ENCODE assay signal across 14 cellular contexts in the genomic region with DNA sequence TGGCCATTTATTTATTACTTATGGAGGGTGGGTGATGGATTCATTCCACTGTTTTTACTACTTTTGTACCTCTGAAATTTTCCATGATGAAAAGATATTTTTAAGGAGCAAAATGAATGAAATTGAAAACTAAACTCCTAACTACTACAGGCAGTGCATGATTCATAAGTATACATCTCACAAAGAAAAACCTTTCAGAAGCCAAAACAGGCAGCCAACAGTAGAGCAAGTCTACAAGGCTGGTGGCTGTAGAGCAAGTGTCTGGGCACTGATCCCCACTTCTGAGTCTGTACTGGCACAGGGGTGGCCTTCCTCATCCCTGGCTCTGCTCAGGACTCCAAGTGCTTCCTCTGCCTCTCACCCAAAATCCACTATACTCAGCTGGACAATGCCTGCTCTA.
DNase-seq lines count a peak whose midpoint lies in the region; ATAC-seq and TF ChIP-seq lines count a peak whose summit lies in the region.
"Had no signal": no experiment of that assay in that cellular context is flagged by ENCODE, and none has a peak within 500 bp of the region (broad histone marks: within the 10 kb centered on the region; RNA-seq: fewer than 3 reads in every experiment).

No MANE protein-coding gene starts in this region.

- no peak overlapping the region for H3K14ac ChIP-seq in IMR-90 (replicated peaks; ENCODE audit: low read depth, low read length)

- H3K18ac ChIP-seq in IMR-90 (ENCODE audit: low read depth, low read length): no peak overlapping the region

- H3K27me3 Mint-ChIP-seq in activated T-cell treated with anti-CD3 and anti-CD28 coated beads, Interleukin-2, amount 50 U/mL, for 24 hours: no peaks in the 10 kb centered on the region
- H3K27me3 Mint-ChIP-seq in activated T-helper 17 cell treated with anti-CD3 and anti-CD28 coated beads, Interleukin-2, amount 50 U/mL, for 72 hours: peaks cover 2% of the 10 kb centered on the region

- no peak overlapping the region for H2BK120ac ChIP-seq in IMR-90 (ENCODE audit: low read depth, low read length)

- no peak overlapping the region for H3K9ac ChIP-seq in IMR-90 (ENCODE audit: low read depth, low read length)

- no peak overlapping the region for H4K8ac ChIP-seq in IMR-90 (ENCODE audit: low read depth in 2 of 2, low read length in 2 of 2)

- BruUV-seq in IMR-90 (replicated peaks; lab: Mats Ljungman, UMichigan): no TSS peak

- no peak overlapping the region for H3K23ac ChIP-seq in IMR-90 (ENCODE audit: low read depth, low read length)

- in situ Hi-C loops in IMR-90 (cut with MboI; ENCODE audit: low sequenced_read_pairs): loop anchor here (25.0 kb wide), 2 partner anchors 577 to 727 kb away; a partner anchor contains a TSS

- no peak for TF ChIP-seq POLR2A in IMR-90 (IDR thresholded peaks at IDR 0.05; ENCODE audit: low read depth, low read length)

- CTCF ChIA-PET in IMR-90 (lab: Yijun Ruan, JAX): no interaction called here

- H3K27ac ChIP-seq in IMR-90 (ENCODE audit: insufficient read depth, low read length): no peak overlapping the region

- H3K4me2 ChIP-seq in IMR-90 (ENCODE audit: low read depth, low read length): no peak overlapping the region

- H3K27me3 ChIP-seq in IMR-90 (ENCODE audit: control insufficient read depth, insufficient read depth, low read length): no peaks in the 10 kb centered on the region; the same call in 1 of the 2 replicates

- H3K4ac ChIP-seq in IMR-90 (ENCODE audit: low read depth, low read length): no peak overlapping the region

- intact Hi-C loops in IMR-90 (cut with micrococcal nuclease): no loop called here

- no peaks in the 10 kb centered on the region for H3K79me1 ChIP-seq in IMR-90 (ENCODE audit: low read depth in 1 of 2, low read length in 2 of 2)

- H4K20me1 ChIP-seq in IMR-90 (ENCODE audit: insufficient read depth, low read length): no peaks in the 10 kb centered on the region

- H3K36me3 Mint-ChIP-seq in activated T-cell treated with anti-CD3 and anti-CD28 coated beads, Interleukin-2, amount 50 U/mL, for 24 hours (ENCODE audit: low read depth): no peaks in the 10 kb centered on the region
- no peaks in the 10 kb centered on the region for H3K36me3 Mint-ChIP-seq in activated T-helper 17 cell treated with anti-CD3 and anti-CD28 coated beads, Interleukin-2, amount 50 U/mL, for 72 hours (ENCODE audit: low read depth)

- no peak overlapping the region for H4K5ac ChIP-seq in IMR-90 (ENCODE audit: low read depth, low read length)

- no peak overlapping the region for H3K4me3 Mint-ChIP-seq in activated T-cell treated with anti-CD3 and anti-CD28 coated beads, Interleukin-2, amount 50 U/mL, for 24 hours
- H3K4me3 Mint-ChIP-seq in activated T-helper 17 cell treated with anti-CD3 and anti-CD28 coated beads, Interleukin-2, amount 50 U/mL, for 72 hours: no peak overlapping the region
- H3K4me3 Mint-ChIP-seq: B cell; CD4-positive, alpha-beta T cell; H9 had no signal

- H3K9me3 ChIP-seq in IMR-90 (ENCODE audit: control insufficient read depth, insufficient read depth, low read length): no peaks in the 10 kb centered on the region

- H3K9me1 ChIP-seq in IMR-90 (ENCODE audit: insufficient read depth, low read length): no peaks in the 10 kb centered on the region

- TF ChIP-seq RAD21 in IMR-90 (IDR thresholded peaks at IDR 0.05; ENCODE audit: low read length): no peak

- no peak overlapping the region for H4K91ac ChIP-seq in IMR-90 (ENCODE audit: insufficient read depth, low read depth, low read length)

- H3K9me3 Mint-ChIP-seq in activated T-cell treated with anti-CD3 and anti-CD28 coated beads, Interleukin-2, amount 50 U/mL, for 24 hours: no peaks in the 10 kb centered on the region
- no peaks in the 10 kb centered on the region for H3K9me3 Mint-ChIP-seq in activated T-helper 17 cell treated with anti-CD3 and anti-CD28 coated beads, Interleukin-2, amount 50 U/mL, for 72 hours
- H3K9me3 Mint-ChIP-seq: CD4-positive, alpha-beta T cell had no signal

- no peak for DNase-seq in activated T-cell treated with anti-CD3 and anti-CD28 coated beads, Interleukin-2, amount 50 U/mL, for 24 hours
- no peak for DNase-seq in activated T-cell treated with anti-CD3 and anti-CD28 coated beads, Interleukin-2, amount 50 U/mL, for 1 hour
- DNase-seq in IMR-90 (no peak), medulla oblongata (ENCODE audit: extremely low spot score) (peak; percentile 14), NCI-H1436 treated with DMSO at 0.1 percent for 48 hours (lab: John Stamatoyannopoulos, UW) (no peak)
- DNase-seq: Calu3; CD4-positive, alpha-beta T cell; DMS 273 treated with DMSO at 0.1 percent for 48 hours; GOT3; H9 had no signal

- no peak overlapping the region for H2BK15ac ChIP-seq in IMR-90 (ENCODE audit: low read depth, low read length)

- H3K4me1 ChIP-seq in IMR-90 (ENCODE audit: control insufficient read depth, insufficient read depth, low read length): no peaks in the 10 kb centered on the region

- H2AFZ ChIP-seq in IMR-90 (replicated peaks; ENCODE audit: low read length, poor library complexity): no peak overlapping the region

- no peak overlapping the region for H2BK20ac ChIP-seq in IMR-90 (ENCODE audit: low read depth, low read length)

- ATAC-seq in IMR-90 (ENCODE audit: low read depth): no peak
- ATAC-seq in activated T-helper 17 cell treated with anti-CD3 and anti-CD28 coated beads, Interleukin-2, amount 50 U/mL, for 72 hours (replicated peaks): peak; percentile 76
- no peak for ATAC-seq in GM18517 (IDR thresholded peaks at IDR 0.05; ENCODE audit: unreplicated experiment)
- ATAC-seq: GM12878 had no signal

- peak overlapping the region; percentile 48 for H2AK9ac ChIP-seq in IMR-90 (replicated peaks; ENCODE audit: low read depth, low read length, poor library complexity)

- no peak overlapping the region for H3K56ac ChIP-seq in IMR-90 (ENCODE audit: extremely low read depth, insufficient read depth, low read length)

- POLR2A ChIA-PET in IMR-90 (lab: Charles Lee; ENCODE audit: unreplicated experiment): no interaction called here

- H3K4me1 Mint-ChIP-seq in activated T-cell treated with anti-CD3 and anti-CD28 coated beads, Interleukin-2, amount 50 U/mL, for 24 hours (ENCODE audit: low read depth): peaks cover 23% of the 10 kb centered on the region
- H3K4me1 Mint-ChIP-seq in activated T-helper 17 cell treated with anti-CD3 and anti-CD28 coated beads, Interleukin-2, amount 50 U/mL, for 72 hours: peaks cover 9% of the 10 kb centered on the region

- H3K27ac Mint-ChIP-seq in activated T-cell treated with anti-CD3 and anti-CD28 coated beads, Interleukin-2, amount 50 U/mL, for 24 hours: peak overlapping the region; percentile 58
- H3K27ac Mint-ChIP-seq in activated T-helper 17 cell treated with anti-CD3 and anti-CD28 coated beads, Interleukin-2, amount 50 U/mL, for 72 hours: peak overlapping the region; percentile 76
- H3K27ac Mint-ChIP-seq: B cell; CD4-positive, alpha-beta T cell; H9 had no signal

- no peak for TF ChIP-seq CTCF in IMR-90 (conservative IDR thresholded peaks at IDR 0.05; ENCODE audit: low read depth, low read length)

- H3K36me3 ChIP-seq in IMR-90 (ENCODE audit: control insufficient read depth, insufficient read depth, low read length): no peaks in the 10 kb centered on the region

- dilution Hi-C loops in IMR-90 (cut with HindIII; ENCODE audit: low sequenced_read_pairs, unreplicated experiment): no loop called here

- no peak overlapping the region for H3K4me3 ChIP-seq in IMR-90 (ENCODE audit: insufficient read depth, low read depth, low read length)
- H3K4me3 ChIP-seq: GM12878 had no signal

- no peak overlapping the region for H2AK5ac ChIP-seq in IMR-90 (ENCODE audit: low read depth, low read length)

- H2BK5ac ChIP-seq in IMR-90 (ENCODE audit: low read depth, low read length, poor library complexity, severe bottlenecking): no peak overlapping the region

TF ChIP-seq in IMR-90, 13 proteins besides CTCF, POLR2A, EP300 and RAD21:
- TF ChIP-seq NFE2L2 (IDR thresholded peaks at IDR 0.05; ENCODE audit: low read depth, low read length): no peak
- no peak for TF ChIP-seq RCOR1 (IDR thresholded peaks at IDR 0.05; ENCODE audit: insufficient replicate concordance, low read length)
- no peak for TF ChIP-seq MAZ (IDR thresholded peaks at IDR 0.05; ENCODE audit: borderline replicate concordance, low read depth, low read length)
- TF ChIP-seq FOS (IDR thresholded peaks at IDR 0.05; ENCODE audit: low read depth, low read length): no peak
- no peak for TF ChIP-seq MAFK (IDR thresholded peaks at IDR 0.05; ENCODE audit: low read depth, low read length)
- no peak for TF ChIP-seq RFX5 (IDR thresholded peaks at IDR 0.05; ENCODE audit: low read depth, low read length)
- TF ChIP-seq CHD1 (IDR thresholded peaks at IDR 0.05; ENCODE audit: low read depth, low read length): no peak
- TF ChIP-seq, protein P1, sequence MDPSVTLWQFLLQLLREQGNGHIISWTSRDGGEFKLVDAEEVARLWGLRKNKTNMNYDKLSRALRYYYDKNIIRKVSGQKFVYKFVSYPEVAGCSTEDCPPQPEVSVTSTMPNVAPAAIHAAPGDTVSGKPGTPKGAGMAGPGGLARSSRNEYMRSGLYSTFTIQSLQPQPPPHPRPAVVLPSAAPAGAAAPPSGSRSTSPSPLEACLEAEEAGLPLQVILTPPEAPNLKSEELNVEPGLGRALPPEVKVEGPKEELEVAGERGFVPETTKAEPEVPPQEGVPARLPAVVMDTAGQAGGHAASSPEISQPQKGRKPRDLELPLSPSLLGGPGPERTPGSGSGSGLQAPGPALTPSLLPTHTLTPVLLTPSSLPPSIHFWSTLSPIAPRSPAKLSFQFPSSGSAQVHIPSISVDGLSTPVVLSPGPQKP (IDR thresholded peaks at IDR 0.05; ENCODE audit: borderline replicate concordance, low read depth, low read length): no peak
- TF ChIP-seq BHLHE40 (IDR thresholded peaks at IDR 0.05; ENCODE audit: low read depth, low read length): no peak
